ENCODE assay signal across 22 cellular contexts in genomic region chr3:172271386-172271976, GRCh38.
DNase-seq lines count a peak whose midpoint lies in the region; ATAC-seq, FAIRE-seq and TF ChIP-seq lines count a peak whose summit lies in the region.
"Had no signal": no experiment of that assay in that cellular context is flagged by ENCODE, and none has a peak within 500 bp of the region (broad histone marks: within the 10 kb centered on the region; RNA-seq: fewer than 3 reads in every experiment).

No MANE protein-coding gene starts in this region.

- H3K27ac Mint-ChIP-seq in GM23338 (0 out of 2 replicates have a peak overlapping the region, but pooled peaks have one; percentile 27), astrocyte (ENCODE audit: unreplicated experiment) (peak overlapping the region; percentile 53)

- no peaks in the 10 kb centered on the region for H3K9me3 Mint-ChIP-seq in GM23338
- no peaks in the 10 kb centered on the region for H3K9me3 Mint-ChIP-seq in astrocyte (ENCODE audit: unreplicated experiment)
- H3K9me3 Mint-ChIP-seq: CD4-positive, alpha-beta memory T cell had no signal

- FAIRE-seq in astrocyte (lab: Jason Lieb, UNC), result no peak
- FAIRE-seq: G401.6, H54 had no signal

- H3K4me1 ChIP-seq in GM23338 (ENCODE audit: insufficient read depth) (no peaks in the 10 kb centered on the region), astrocyte (ENCODE audit: insufficient read depth, low read length) (no peaks in the 10 kb centered on the region), subcutaneous abdominal adipose tissue (ENCODE audit: control insufficient read depth in 5 of 5, insufficient read depth in 5 of 5, low read length in 5 of 5) (peaks cover 2 to 48% (median 34%) of the 10 kb centered on the region in 5 donors)
- H3K4me1 ChIP-seq: BLaER1 had no signal

- no peaks in the 10 kb centered on the region for H3K27me3 ChIP-seq in GM23338 (ENCODE audit: insufficient read depth)
- H3K27me3 ChIP-seq in astrocyte (ENCODE audit: insufficient read depth, low read length), result no peaks in the 10 kb centered on the region
- H3K27me3 ChIP-seq in subcutaneous abdominal adipose tissue (ENCODE audit: control insufficient read depth in 5 of 5, insufficient read depth in 4 of 5, low read length in 5 of 5), result no peaks in the 10 kb centered on the region
- H3K27me3 ChIP-seq: BLaER1 had no signal

- H3K36me3 ChIP-seq in GM23338 (ENCODE audit: insufficient read depth), result no peaks in the 10 kb centered on the region
- H3K36me3 ChIP-seq in astrocyte (ENCODE audit: insufficient read depth, low read length), result peaks cover 47% of the 10 kb centered on the region
- peaks cover 5 to 15% (median 8%) of the 10 kb centered on the region in 5 donors for H3K36me3 ChIP-seq in subcutaneous abdominal adipose tissue (ENCODE audit: control insufficient read depth in 5 of 5, insufficient read depth in 5 of 5, low read length in 5 of 5)

- H3F3A ChIP-seq in GM23338 (replicated peaks; ENCODE audit: low read depth), result no peaks in the 10 kb centered on the region

- H3K4me2 ChIP-seq in GM23338, result no peak overlapping the region
- H3K4me2 ChIP-seq in astrocyte (ENCODE audit: low read length), result no peak overlapping the region
- H3K4me2 ChIP-seq: BLaER1 had no signal

- H3K79me2 ChIP-seq in GM23338 (replicated peaks; ENCODE audit: insufficient read depth) (no peaks in the 10 kb centered on the region; the same call in none of the 2 replicates), astrocyte (ENCODE audit: insufficient read depth, low read length) (peaks cover 79% of the 10 kb centered on the region)

- H4K20me1 ChIP-seq in GM23338 (replicated peaks; ENCODE audit: insufficient read depth), result no peaks in the 10 kb centered on the region
- peaks cover 49% of the 10 kb centered on the region for H4K20me1 ChIP-seq in astrocyte (ENCODE audit: insufficient read depth, low read length)
- H4K20me1 ChIP-seq: BLaER1 had no signal

- H3K27ac ChIP-seq in GM23338 (ENCODE audit: low read depth) (no peak overlapping the region), astrocyte (ENCODE audit: low read depth, low read length) (no peak overlapping the region), subcutaneous abdominal adipose tissue (ENCODE audit: low read depth, low read length) (peak overlapping the region; percentile 77)
- H3K27ac ChIP-seq: BLaER1, SK-N-MC had no signal

- peak; percentile 27 for DNase-seq in GM03348 (ENCODE audit: low spot score)
- DNase-seq in GM23338 (ENCODE audit: low spot score), result no peak
- no peak for DNase-seq in astrocyte (ENCODE audit: low read depth)
- no peak for DNase-seq in activated CD4-positive, alpha-beta T cell treated with anti-CD3 and anti-CD28 coated beads, Interleukin-2, amount 50 U/mL, for 1 hour
- DNase-seq in SHP77 (lab: John Stamatoyannopoulos, UW), result no peak
- no peak for DNase-seq in NCI-H748 treated with DMSO at 0.1 percent for 48 hours (lab: John Stamatoyannopoulos, UW)
- no peak for DNase-seq in NCI-H1436 (lab: John Stamatoyannopoulos, UW)
- DNase-seq: CD4-positive, alpha-beta memory T cell; KBM-7; NCI-H1092 treated with DMSO at 0.1 percent for 48 hours; NCI-H146; NCI-H2029; NCI-H2227 treated with DMSO at 0.1 percent for 48 hours; NCI-H510A treated with DMSO at 0.1 percent for 48 hours; NCI-H82; SHP77 treated with DMSO at 0.1 percent for 48 hours; SW 1271 had no signal

- H3K27me3 Mint-ChIP-seq in GM23338 (ENCODE audit: insufficient read depth, low read depth, poor library complexity), result no peaks in the 10 kb centered on the region
- H3K27me3 Mint-ChIP-seq in astrocyte (ENCODE audit: low read depth, unreplicated experiment), result no peaks in the 10 kb centered on the region
- H3K27me3 Mint-ChIP-seq: CD4-positive, alpha-beta memory T cell had no signal

- H3K36me3 Mint-ChIP-seq in GM23338 (ENCODE audit: low read depth) (peaks cover 10% of the 10 kb centered on the region), astrocyte (ENCODE audit: low read depth, unreplicated experiment) (peaks cover 37% of the 10 kb centered on the region)

- H3K9ac ChIP-seq in astrocyte (ENCODE audit: low read length) (no peak overlapping the region), subcutaneous abdominal adipose tissue (ENCODE audit: low read length in 5 of 5) (no peak overlapping the region)
- H3K9ac ChIP-seq: BLaER1 had no signal

- TF ChIP-seq CTCF in GM23338 (conservative IDR thresholded peaks at IDR 0.05; ENCODE audit: low read depth in 2 of 2) (no peak), astrocyte (IDR thresholded peaks at IDR 0.05; ENCODE audit: insufficient read depth, low read depth, low read length) (no peak)

- no peak overlapping the region for H3K4me3 ChIP-seq in GM23338
- no peak overlapping the region for H3K4me3 ChIP-seq in astrocyte (ENCODE audit: insufficient read depth, low read depth, low read length)
- no peak overlapping the region for H3K4me3 ChIP-seq in subcutaneous abdominal adipose tissue (ENCODE audit: low read depth in 1 of 5, low read length in 5 of 5)
- H3K4me3 ChIP-seq: BLaER1, SK-N-MC had no signal

- no peaks in the 10 kb centered on the region for H3K9me2 ChIP-seq in GM23338 (ENCODE audit: insufficient read depth)

- no peak for ATAC-seq in GM23338

- H3K9me3 ChIP-seq in astrocyte (ENCODE audit: insufficient read depth, low read depth, low read length) (no peaks in the 10 kb centered on the region), subcutaneous abdominal adipose tissue (ENCODE audit: control insufficient read depth in 5 of 5, low read length in 5 of 5) (no peaks in the 10 kb centered on the region)
- H3K9me3 ChIP-seq: BLaER1 had no signal

- H2AFZ ChIP-seq in GM23338 (no peak overlapping the region), astrocyte (ENCODE audit: low read depth, low read length) (no peak overlapping the region)

- H3K4me3 Mint-ChIP-seq in GM23338, result no peak overlapping the region
- no peak overlapping the region for H3K4me3 Mint-ChIP-seq in astrocyte (ENCODE audit: unreplicated experiment)
- H3K4me3 Mint-ChIP-seq: CD4-positive, alpha-beta memory T cell had no signal

- H3K4me1 Mint-ChIP-seq in GM23338, result no peaks in the 10 kb centered on the region; the same call in 2 of the 3 replicates
- H3K4me1 Mint-ChIP-seq in astrocyte (ENCODE audit: low read depth, unreplicated experiment), result peaks cover 21% of the 10 kb centered on the region

TF ChIP-seq in GM23338, 12 proteins besides CTCF, POLR2A, EP300 and RAD21:
- no peak for TF ChIP-seq ETS1 (IDR thresholded peaks at IDR 0.05)
- TF ChIP-seq ZNF331 (CRISPR knock-in tag; IDR thresholded peaks at IDR 0.05; ENCODE audit: low read depth), result no peak
- TF ChIP-seq REST (IDR thresholded peaks at IDR 0.05; ENCODE audit: unreplicated experiment), result no peak
- TF ChIP-seq NANOG (IDR thresholded peaks at IDR 0.05; ENCODE audit: borderline replicate concordance), result no peak
